32 cellular contexts compared by ENCODE assay signal in the genomic region with DNA sequence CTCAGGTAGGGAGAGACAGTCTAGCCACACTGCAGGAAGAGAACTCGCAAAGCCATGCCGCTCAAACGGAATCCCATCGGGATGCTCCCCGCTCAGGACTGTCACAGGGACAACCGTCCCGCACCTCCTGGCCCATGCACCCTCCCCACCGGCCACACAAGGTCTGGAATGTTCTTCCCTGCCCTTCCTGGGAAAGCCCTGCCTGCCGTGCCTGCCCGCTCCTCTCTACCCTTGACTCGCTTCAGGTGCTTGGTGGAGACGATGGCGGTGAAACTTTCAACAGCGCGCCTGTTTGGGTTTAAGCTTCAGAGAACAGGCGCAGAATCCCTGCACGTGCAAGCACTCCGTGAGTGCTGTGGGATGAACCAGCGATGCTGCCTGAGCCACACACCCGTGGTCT.
"Had no signal": no experiment of that assay in that cellular context is flagged by ENCODE, and none has a peak within 500 bp of the region (broad histone marks: within the 10 kb centered on the region; RNA-seq: fewer than 3 reads in every experiment).

No MANE protein-coding gene starts in this region.

- H3K4me3 Mint-ChIP-seq: activated naive CD8-positive, alpha-beta T cell; activated T-cell treated with anti-CD3 and anti-CD28 coated beads, Interleukin-2, amount 50 U/mL, for 4 hours; dendritic cell treated with granulocyte-macrophage colony-stimulating factor and Interleukin-4, amounts not matched to agents 40 ng/mL and 50 ng/mL, for 4 days; immature natural killer cell; nephron had no signal

- H3K27me3 ChIP-seq: adrenal gland, ascending aorta, brain microvascular endothelial cell, left lung, right lobe of liver, upper lobe of left lung had no signal

- H3K9me3 ChIP-seq: adrenal gland, ascending aorta, left lung, right lobe of liver, thoracic aorta, upper lobe of left lung had no signal

- H3K36me3 ChIP-seq: adrenal gland, ascending aorta, brain microvascular endothelial cell, left lung, right lobe of liver, thoracic aorta, upper lobe of left lung had no signal

- DNase-seq: activated CD4-positive, alpha-beta T cell treated with anti-CD3 and anti-CD28 coated beads, Interleukin-2, amount 50 U/mL, for 4 hours; activated CD8-positive, alpha-beta memory T cell treated with anti-CD3 and anti-CD28 coated beads for 24 hours; activated CD8-positive, alpha-beta memory T cell treated with anti-CD3 and anti-CD28 coated beads, Interleukin-2, amount 50 U/mL, for 48 hours; activated naive CD4-positive, alpha-beta T cell; activated T-cell treated with anti-CD3 and anti-CD28 coated beads, Interleukin-2, amount 50 U/mL, for 4 hours; adrenal gland; brain microvascular endothelial cell; caudate nucleus; effector CD4-positive, alpha-beta T cell; erythroblast; immature natural killer cell; kidney glomerular epithelial cell; mammary epithelial cell; midbrain; occipital lobe; small intestine; stimulated activated CD4-positive, alpha-beta T cell treated with anti-CD3 and anti-CD28 coated beads, Interleukin-15, amount 100 ng/mL, for 24 hours; stimulated activated CD4-positive, alpha-beta T cell treated with anti-CD3 and anti-CD28 coated beads, Interleukin-2, amount 100 ng/mL, for 48 hours; stimulated activated CD8-positive, alpha-beta memory T cell treated with anti-CD3 and anti-CD28 coated beads, Interleukin-4, amount 100 ng/mL, for 48 hours; stimulated activated naive CD4-positive, alpha-beta T cell; T-helper 1 cell had no signal

- ATAC-seq: activated T-cell treated with anti-CD3 and anti-CD28 coated beads, Interleukin-2, amount 50 U/mL, for 4 hours; left lung had no signal

- H3K36me3 Mint-ChIP-seq: activated naive CD8-positive, alpha-beta T cell; immature natural killer cell had no signal

- H3K27ac Mint-ChIP-seq: activated naive CD8-positive, alpha-beta T cell; activated T-helper 2 cell treated with anti-CD3 and anti-CD28 coated beads, Interferon-gamma antibody, Interleukin-2, Interleukin-4, amounts not matched to agents 10 μg/mL and 5 μg/mL and 100 μg/mL, durations not matched to agents 14 hours and 24 hours and 36 hours; dendritic cell treated with granulocyte-macrophage colony-stimulating factor and Interleukin-4, amounts not matched to agents 40 ng/mL and 50 ng/mL, for 4 days; nephron had no signal

- H3K27me3 Mint-ChIP-seq: activated naive CD8-positive, alpha-beta T cell; dendritic cell treated with granulocyte-macrophage colony-stimulating factor and Interleukin-4, amounts not matched to agents 40 ng/mL and 50 ng/mL, for 4 days had no signal

- H3K9me3 Mint-ChIP-seq: activated T-cell treated with anti-CD3 and anti-CD28 coated beads, Interleukin-2, amount 50 U/mL, for 4 hours; activated T-helper 2 cell treated with anti-CD3 and anti-CD28 coated beads, Interferon-gamma antibody, Interleukin-2, Interleukin-4, amounts not matched to agents 10 μg/mL and 5 μg/mL and 100 μg/mL, durations not matched to agents 14 hours and 24 hours and 36 hours; dendritic cell treated with granulocyte-macrophage colony-stimulating factor and Interleukin-4, amounts not matched to agents 40 ng/mL and 50 ng/mL, for 4 days; immature natural killer cell; nephron had no signal

- H3K4me3 ChIP-seq: adrenal gland, ascending aorta, left lung, right lobe of liver, thoracic aorta, upper lobe of left lung had no signal

- FAIRE-seq: endometrium, small intestine, TTC549 had no signal

- H3K4me1 ChIP-seq: ascending aorta had no signal

- H3K27ac ChIP-seq: ascending aorta, brain microvascular endothelial cell, left lung, right lobe of liver, thoracic aorta, upper lobe of left lung had no signal
